Comparison of ENCODE assay signal across 8 cellular contexts in the genomic region with DNA sequence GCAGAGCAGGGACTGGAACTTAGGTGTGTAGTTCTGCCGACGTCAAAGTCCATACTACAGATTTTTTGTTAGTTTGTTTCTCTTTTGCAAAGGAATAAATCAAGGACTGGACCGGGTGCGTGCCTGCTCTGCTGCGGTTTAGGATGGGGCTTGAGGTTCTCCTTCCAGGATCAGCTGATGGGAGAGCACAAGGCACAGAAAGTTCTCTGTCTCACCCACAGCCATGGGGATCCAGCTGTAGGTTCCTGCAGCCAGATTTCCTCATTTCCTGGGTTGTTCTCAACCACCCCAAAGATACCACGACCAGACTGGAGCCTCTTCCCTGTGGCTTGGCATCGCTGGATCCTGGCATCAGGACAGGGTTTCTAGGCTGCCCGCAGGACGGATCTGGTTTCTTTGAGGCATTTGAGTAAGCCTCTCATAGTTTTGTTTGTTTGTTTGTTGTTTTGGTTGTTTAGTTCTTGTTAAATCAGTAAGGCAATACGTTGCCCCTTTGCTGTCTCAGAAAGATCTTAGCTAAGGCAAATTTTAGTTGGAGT. TPM values are rescaled to one million over a fixed set of nuclear protein-coding genes. Genes with fewer than 3 reads are reported as not detected.
DNase-seq lines count a peak whose midpoint lies in the region; ATAC-seq and TF ChIP-seq lines count a peak whose summit lies in the region.
"Had no signal": no experiment of that assay in that cellular context is flagged by ENCODE, and none has a peak within 500 bp of the region (broad histone marks: within the 10 kb centered on the region; RNA-seq: fewer than 3 reads in every experiment).

No MANE protein-coding gene starts in this region.

- no peak for TF ChIP-seq CTCF in HFF-Myc (IDR thresholded peaks at IDR 0.05; ENCODE audit: low read depth, low read length, missing control alignments)
- no peak for TF ChIP-seq CTCF in brain (conservative IDR thresholded peaks at IDR 0.05)
- no peak for TF ChIP-seq CTCF in hepatocyte (IDR thresholded peaks at IDR 0.05; ENCODE audit: poor library complexity)

- no peaks in the 10 kb centered on the region for H3K36me3 ChIP-seq in hepatocyte (replicated peaks; ENCODE audit: insufficient read depth, low read depth)

- POLR2A ChIA-PET in T-cell (lab: Charles Lee), result no interaction called here

- no peaks in the 10 kb centered on the region for H3K9me3 ChIP-seq in hepatocyte (ENCODE audit: low read depth)

- 70% methylated on average over 10 of the region's 10 CpGs for WGBS in hepatocyte (ENCODE audit: low lambda C conversion rate, missing lambda C conversion rate)

- no peak for ATAC-seq in stimulated activated memory B cell treated with anti-CD40 and anti-IgM and Interleukin-4, amounts not matched to agents 10 μg/mL and 1 μg/mL and 100 μg/mL, for 72 hours
- ATAC-seq in GM21390 (IDR thresholded peaks at IDR 0.05; ENCODE audit: unreplicated experiment) (no peak), T-cell (replicated peaks in 1 of 4) (no peak)

- no peaks in the 10 kb centered on the region for H3K4me1 ChIP-seq in hepatocyte (ENCODE audit: insufficient read depth)

- CTCF ChIA-PET in T-cell (lab: Charles Lee), result no interaction called here

- peaks cover 10% of the 10 kb centered on the region for H3K4me1 Mint-ChIP-seq in brain
- peaks cover 6% of the 10 kb centered on the region for H3K4me1 Mint-ChIP-seq in stimulated activated memory B cell treated with anti-CD40 and anti-IgM and Interleukin-4, amounts not matched to agents 10 μg/mL and 1 μg/mL and 100 μg/mL, for 72 hours
- H3K4me1 Mint-ChIP-seq in T-cell, result peaks cover 0 to 12% (median 2%) of the 10 kb centered on the region in 3 donors

- H3K4me3 Mint-ChIP-seq in brain, result peak overlapping the region; percentile 81 to 91 (median 85)
- peak overlapping the region; percentile 59 for H3K4me3 Mint-ChIP-seq in stimulated activated memory B cell treated with anti-CD40 and anti-IgM and Interleukin-4, amounts not matched to agents 10 μg/mL and 1 μg/mL and 100 μg/mL, for 72 hours
- peak overlapping the region in 1 of 3 donors; percentile 56 for H3K4me3 Mint-ChIP-seq in T-cell

- peaks cover 0 to 11% (median 0%) of the 10 kb centered on the region in 5 experiments for H3K9me3 Mint-ChIP-seq in brain
- H3K9me3 Mint-ChIP-seq in stimulated activated memory B cell treated with anti-CD40 and anti-IgM and Interleukin-4, amounts not matched to agents 10 μg/mL and 1 μg/mL and 100 μg/mL, for 72 hours, result no peaks in the 10 kb centered on the region
- no peaks in the 10 kb centered on the region for H3K9me3 Mint-ChIP-seq in T-cell
- H3K9me3 Mint-ChIP-seq: memory B cell had no signal

- H3K4me3 ChIP-seq in HFF-Myc (replicated peaks; ENCODE audit: low read depth, low read length) (peak overlapping the region; percentile 55), hepatocyte (no peak overlapping the region)

- peak overlapping the region; percentile 35 for H2AFZ ChIP-seq in hepatocyte

- H3K27ac Mint-ChIP-seq in brain, result peak overlapping the region in 1 of 5 experiments; percentile 91
- no peak overlapping the region for H3K27ac Mint-ChIP-seq in stimulated activated memory B cell treated with anti-CD40 and anti-IgM and Interleukin-4, amounts not matched to agents 10 μg/mL and 1 μg/mL and 100 μg/mL, for 72 hours
- H3K27ac Mint-ChIP-seq in T-cell, result no peak overlapping the region
- H3K27ac Mint-ChIP-seq: memory B cell had no signal

- H3K79me2 ChIP-seq in hepatocyte, result no peaks in the 10 kb centered on the region

- H3K9me2 ChIP-seq in hepatocyte (replicated peaks; ENCODE audit: insufficient read depth), result no peaks in the 10 kb centered on the region

- no peaks in the 10 kb centered on the region for H3K36me3 Mint-ChIP-seq in brain
- H3K36me3 Mint-ChIP-seq in stimulated activated memory B cell treated with anti-CD40 and anti-IgM and Interleukin-4, amounts not matched to agents 10 μg/mL and 1 μg/mL and 100 μg/mL, for 72 hours, result no peaks in the 10 kb centered on the region
- H3K36me3 Mint-ChIP-seq in T-cell, result no peaks in the 10 kb centered on the region
- H3K36me3 Mint-ChIP-seq: memory B cell had no signal

- H4K20me1 ChIP-seq in hepatocyte (ENCODE audit: insufficient read depth, poor library complexity, severe bottlenecking), result no peaks in the 10 kb centered on the region

- H3K4me2 ChIP-seq in hepatocyte, result peak overlapping the region; percentile 85

- H3K27ac ChIP-seq in hepatocyte, result peak overlapping the region; percentile 13

- DNase-seq in HFF-Myc (ENCODE audit: extremely low read depth, low read depth) (no peak), hepatocyte (ENCODE audit: low spot score) (no peak), GM19238 (ENCODE audit: insufficient read length, low spot score) (no peak), T-cell (no peak)

- H3K27me3 Mint-ChIP-seq in brain, result peaks cover 40% of the 10 kb centered on the region
- H3K27me3 Mint-ChIP-seq in stimulated activated memory B cell treated with anti-CD40 and anti-IgM and Interleukin-4, amounts not matched to agents 10 μg/mL and 1 μg/mL and 100 μg/mL, for 72 hours, result peaks cover 32% of the 10 kb centered on the region
- peaks cover 35 to 60% of the 10 kb centered on the region in 2 donors for H3K27me3 Mint-ChIP-seq in T-cell

- no peaks in the 10 kb centered on the region for H3K27me3 ChIP-seq in hepatocyte

RNA-seq across cellular contexts. Expression of a gene that starts 0.8 kb away (rescaled TPM):
- polyA plus RNA-seq in brain (ENCODE audit: insufficient read depth, low read depth, low replicate concordance) (7.4 TPM), hepatocyte (172 and 189 TPM in 2 replicates)
- total RNA-seq in hepatocyte (82.4 and 101 TPM in 2 replicates), T-cell (under 1 TPM in 2 of 5 donors, not detected in 3; 0.13 to 0.15 TPM)

Comparison
In these comparisons a context has a peak if more than half of its experiments do, and no peak if none do; other contexts are left out.
1. RNA of a gene that starts 0.8 kb away (total RNA-seq): 82.4 to 101 TPM in hepatocyte; 0.13 to 0.15 TPM in T-cell; every median in the first group is over 10 times any median in the second.